In genomic region chr4:55547461-55547770, GRCh38 we compare ENCODE assay signal across 8 cellular contexts. TPM values are rescaled to one million over a fixed set of nuclear protein-coding genes. Genes with fewer than 3 reads are reported as not detected.
DNase-seq lines count a peak whose midpoint lies in the region; ATAC-seq and TF ChIP-seq lines count a peak whose summit lies in the region.

No MANE protein-coding gene starts in this region.

- under 1% methylated on average over 10 of the region's 10 CpGs for WGBS in right cardiac atrium

- in situ Hi-C loops in gastrocnemius medialis (cut with MboI; ENCODE audit: low sequenced_read_pairs in 4 of 4): loop anchor here in 2 of 4 donors (10.0 kb wide), 3 partner anchors 153 to 317 kb away; partner anchors contain the start of genes SRD5A3 (in 1 of the 2) and TMEM165 (in 1 of the 2)

- TF ChIP-seq POLR2A in gastrocnemius medialis (IDR thresholded peaks at IDR 0.05): no peak

- peak overlapping the region; percentile 73 for H3K4me3 Mint-ChIP-seq in activated CD8-positive, alpha-beta memory T cell treated with anti-CD3 and anti-CD28 coated beads, Interleukin-2, amount 10 ng/mL, durations not matched to agents 7 days and 5 days
- H3K4me3 Mint-ChIP-seq in activated T-helper 1 cell treated with anti-CD3 and anti-CD28 coated beads, Interleukin-12 subunit alpha, Interleukin-12 subunit beta, Interleukin-2, Interleukin-4 antibody, amounts not matched to agents 30 ng/mL and 10 ng/mL and 1 ng/mL, durations not matched to agents 14 hours and 24 hours and 36 hours: peak overlapping the region; percentile 75

- peak overlapping the region; percentile 75 for H3K27ac ChIP-seq in right cardiac atrium (ENCODE audit: low read length)
- peak overlapping the region; percentile 98 to 99 (median 98) for H3K27ac ChIP-seq in gastrocnemius medialis

- H3K4me1 Mint-ChIP-seq in activated CD8-positive, alpha-beta memory T cell treated with anti-CD3 and anti-CD28 coated beads, Interleukin-2, amount 10 ng/mL, durations not matched to agents 7 days and 5 days: peaks cover 53% of the 10 kb centered on the region
- H3K4me1 Mint-ChIP-seq in activated T-helper 1 cell treated with anti-CD3 and anti-CD28 coated beads, Interleukin-12 subunit alpha, Interleukin-12 subunit beta, Interleukin-2, Interleukin-4 antibody, amounts not matched to agents 30 ng/mL and 10 ng/mL and 1 ng/mL, durations not matched to agents 14 hours and 24 hours and 36 hours (ENCODE audit: low read depth): peaks cover 41% of the 10 kb centered on the region

- no peak for DNase-seq in activated CD8-positive, alpha-beta memory T cell treated with anti-CD3 and anti-CD28 coated beads, Interleukin-2, amount 10 ng/mL, durations not matched to agents 7 days and 5 days
- DNase-seq in activated CD8-positive, alpha-beta memory T cell treated with anti-CD3 and anti-CD28 coated beads, Interleukin-2, amount 50 U/mL, for 4 hours: no peak
- no peak for DNase-seq in activated T-helper 1 cell treated with anti-CD3 and anti-CD28 coated beads, Interleukin-12 subunit alpha, Interleukin-12 subunit beta, Interleukin-2, Interleukin-4 antibody, amounts not matched to agents 30 ng/mL and 10 ng/mL and 1 ng/mL, durations not matched to agents 14 hours and 24 hours and 36 hours (ENCODE audit: low spot score)
- peak in 1 of 3 donors; percentile 74 for DNase-seq in right cardiac atrium
- DNase-seq in gastrocnemius medialis: peak in 1 of 2 donors; percentile 5
- no peak for DNase-seq in effector CD4-positive, alpha-beta T cell
- no peak for DNase-seq in SW 1271 (lab: John Stamatoyannopoulos, UW)
- DNase-seq in SW480 (ENCODE audit: low spot score): no peak

- H3K27me3 ChIP-seq in right cardiac atrium (ENCODE audit: control insufficient read depth, insufficient read depth) (no peaks in the 10 kb centered on the region), gastrocnemius medialis (no peaks in the 10 kb centered on the region)

- H3K4me3 ChIP-seq in right cardiac atrium (ENCODE audit: low read length): peak overlapping the region; percentile 95
- H3K4me3 ChIP-seq in gastrocnemius medialis: peak overlapping the region; percentile 81 to 97 (median 93)

- intact Hi-C loops in activated T-helper 1 cell treated with anti-CD3 and anti-CD28 coated beads, Interleukin-12 subunit alpha, Interleukin-12 subunit beta, Interleukin-2, Interleukin-4 antibody, amounts not matched to agents 30 ng/mL and 10 ng/mL and 1 ng/mL, durations not matched to agents 14 hours and 24 hours and 36 hours (cut with micrococcal nuclease): loop anchor here (2.0 to 10.0 kb wide), 13 partner anchors 73 to 1483 kb away; partner anchors contain the start of genes AASDH, CEP135, CHIC2 and NOA1
- intact Hi-C loops in right cardiac atrium (cut with DNase I): loop anchor here in 1 of 4 donors (5.0 kb wide), 1 partner anchor 200 kb away; the partner anchor contains the start of gene SRD5A3
- intact Hi-C loops in gastrocnemius medialis (cut with DNase I; ENCODE audit: low total_unique reads): loop anchor here (2.0 kb wide), 2 partner anchors 305 to 319 kb away; partner anchors contain the start of gene EXOC1

- no peak for ATAC-seq in activated CD8-positive, alpha-beta memory T cell treated with anti-CD3 and anti-CD28 coated beads, Interleukin-2, amount 10 ng/mL, durations not matched to agents 7 days and 5 days
- ATAC-seq in right cardiac atrium (peak; percentile 20 to 27), gastrocnemius medialis (no peak)

- no peaks in the 10 kb centered on the region for H3K9me3 Mint-ChIP-seq in activated CD8-positive, alpha-beta memory T cell treated with anti-CD3 and anti-CD28 coated beads, Interleukin-2, amount 10 ng/mL, durations not matched to agents 7 days and 5 days (ENCODE audit: low read depth)
- H3K9me3 Mint-ChIP-seq in activated T-helper 1 cell treated with anti-CD3 and anti-CD28 coated beads, Interleukin-12 subunit alpha, Interleukin-12 subunit beta, Interleukin-2, Interleukin-4 antibody, amounts not matched to agents 30 ng/mL and 10 ng/mL and 1 ng/mL, durations not matched to agents 14 hours and 24 hours and 36 hours: no peaks in the 10 kb centered on the region

- no peak for TF ChIP-seq CTCF in gastrocnemius medialis (IDR thresholded peaks at IDR 0.05 in 4 of 5, conservative IDR thresholded peaks at IDR 0.05 in 1 of 5)

- H3K36me3 ChIP-seq in gastrocnemius medialis: no peaks in the 10 kb centered on the region

- H3K4me1 ChIP-seq in right cardiac atrium (ENCODE audit: control insufficient read depth, insufficient read depth, low read length): no peaks in the 10 kb centered on the region
- H3K4me1 ChIP-seq in gastrocnemius medialis: peaks cover 19 to 25% of the 10 kb centered on the region in 2 donors

- H3K27ac Mint-ChIP-seq in activated CD8-positive, alpha-beta memory T cell treated with anti-CD3 and anti-CD28 coated beads, Interleukin-2, amount 10 ng/mL, durations not matched to agents 7 days and 5 days: peak overlapping the region; percentile 0
- H3K27ac Mint-ChIP-seq in activated T-helper 1 cell treated with anti-CD3 and anti-CD28 coated beads, Interleukin-12 subunit alpha, Interleukin-12 subunit beta, Interleukin-2, Interleukin-4 antibody, amounts not matched to agents 30 ng/mL and 10 ng/mL and 1 ng/mL, durations not matched to agents 14 hours and 24 hours and 36 hours: peak overlapping the region; percentile 15

- CTCF ChIA-PET in activated CD8-positive, alpha-beta memory T cell treated with anti-CD3 and anti-CD28 coated beads, Interleukin-2, amount 10 ng/mL, durations not matched to agents 7 days and 5 days (lab: Charles Lee): interaction anchor here (2.2 kb wide), 1 partner anchor 202 kb away, joined by 11 read pairs; the partner anchor contains the start of gene SRD5A3

- H3K9me3 ChIP-seq in right cardiac atrium (ENCODE audit: control insufficient read depth, low read length) (no peaks in the 10 kb centered on the region), gastrocnemius medialis (no peaks in the 10 kb centered on the region)

- peaks cover 35% of the 10 kb centered on the region for H3K27me3 Mint-ChIP-seq in activated CD8-positive, alpha-beta memory T cell treated with anti-CD3 and anti-CD28 coated beads, Interleukin-2, amount 10 ng/mL, durations not matched to agents 7 days and 5 days
- peaks cover 13% of the 10 kb centered on the region for H3K27me3 Mint-ChIP-seq in activated T-helper 1 cell treated with anti-CD3 and anti-CD28 coated beads, Interleukin-12 subunit alpha, Interleukin-12 subunit beta, Interleukin-2, Interleukin-4 antibody, amounts not matched to agents 30 ng/mL and 10 ng/mL and 1 ng/mL, durations not matched to agents 14 hours and 24 hours and 36 hours (ENCODE audit: insufficient read depth)

- peaks cover 4% of the 10 kb centered on the region for H3K36me3 Mint-ChIP-seq in activated CD8-positive, alpha-beta memory T cell treated with anti-CD3 and anti-CD28 coated beads, Interleukin-2, amount 10 ng/mL, durations not matched to agents 7 days and 5 days
- no peaks in the 10 kb centered on the region for H3K36me3 Mint-ChIP-seq in activated T-helper 1 cell treated with anti-CD3 and anti-CD28 coated beads, Interleukin-12 subunit alpha, Interleukin-12 subunit beta, Interleukin-2, Interleukin-4 antibody, amounts not matched to agents 30 ng/mL and 10 ng/mL and 1 ng/mL, durations not matched to agents 14 hours and 24 hours and 36 hours (ENCODE audit: low read depth)

RNA-seq across cellular contexts. Expression of gene CLOCK, which starts 0.7 kb away (rescaled TPM):
- 10 to 100 TPM in 1 of 2 experiments, 1 to 10 TPM in 1; 9.4 to 10.0 TPM for total RNA-seq in activated CD8-positive, alpha-beta memory T cell treated with anti-CD3 and anti-CD28 coated beads, Interleukin-2, amount 10 ng/mL, durations not matched to agents 7 days and 5 days
- 12.7 and 13.0 TPM in 2 replicates for total RNA-seq in activated T-helper 1 cell treated with anti-CD3 and anti-CD28 coated beads, Interleukin-12 subunit alpha, Interleukin-12 subunit beta, Interleukin-2, Interleukin-4 antibody, amounts not matched to agents 30 ng/mL and 10 ng/mL and 1 ng/mL, durations not matched to agents 14 hours and 24 hours and 36 hours
- total RNA-seq in right cardiac atrium (10 to 100 TPM; 29.6 to 44.8 (median 35.7) TPM), gastrocnemius medialis (10 to 100 TPM; 21.9 to 60.7 (median 34.2) TPM)
- polyA plus RNA-seq in right cardiac atrium: 12.2 TPM

RNA-seq across cellular contexts. Expression of gene PDCL2, which starts 44.6 kb away (rescaled TPM):
- total RNA-seq in activated CD8-positive, alpha-beta memory T cell treated with anti-CD3 and anti-CD28 coated beads, Interleukin-2, amount 10 ng/mL, durations not matched to agents 7 days and 5 days: not detected
- total RNA-seq in activated T-helper 1 cell treated with anti-CD3 and anti-CD28 coated beads, Interleukin-12 subunit alpha, Interleukin-12 subunit beta, Interleukin-2, Interleukin-4 antibody, amounts not matched to agents 30 ng/mL and 10 ng/mL and 1 ng/mL, durations not matched to agents 14 hours and 24 hours and 36 hours: not detected in 2 replicates
- total RNA-seq in right cardiac atrium: not detected
- polyA plus RNA-seq in right cardiac atrium: not detected
- not detected for total RNA-seq in gastrocnemius medialis

Comparison
In these comparisons a context has a peak if more than half of its experiments do, and no peak if none do; other contexts are left out.
1. ATAC-seq: peak in right cardiac atrium (2 of 2); none in activated CD8-positive, alpha-beta memory T cell treated with anti-CD3 and anti-CD28 coated beads, Interleukin-2, amount 10 ng/mL, durations not matched to agents 7 days and 5 days (single experiment) and gastrocnemius medialis (0 of 2).